Comparison of ENCODE assay signal across 1 cellular context in genomic region chr3:194101592-194102432, GRCh38.
TF ChIP-seq lines count a peak whose summit lies in the region.

No MANE protein-coding gene starts in this region.

TF ChIP-seq in GM12878, 131 proteins besides CTCF, POLR2A, EP300 and RAD21:
- TF ChIP-seq ATF2 (IDR thresholded peaks at IDR 0.05; ENCODE audit: low read length) (0 out of 2 replicates have a peak, but pooled peaks have one; percentile 4), TCF12 (IDR thresholded peaks at IDR 0.05; ENCODE audit: low read depth, low read length) (no peak), REST (IDR thresholded peaks at IDR 0.05; ENCODE audit: low read depth, low read length) (peak; percentile 52; the same call in 1 of the 2 replicates), DPF2 (IDR thresholded peaks at IDR 0.05) (no peak), BACH1 (IDR thresholded peaks at IDR 0.05; ENCODE audit: borderline replicate concordance) (no peak)
